In genomic region chr10:114821915-114822770, GRCh38 we compare ENCODE assay signal across 2 cellular contexts.
A peak's percentile ranks its signal among the peaks of the same experiment; 100 is the strongest.
TF ChIP-seq lines count a peak whose summit lies in the region.

No MANE protein-coding gene starts in this region.

TF ChIP-seq in GM23338, 12 proteins besides CTCF, POLR2A, EP300 and RAD21:
- TF ChIP-seq, protein P1, sequence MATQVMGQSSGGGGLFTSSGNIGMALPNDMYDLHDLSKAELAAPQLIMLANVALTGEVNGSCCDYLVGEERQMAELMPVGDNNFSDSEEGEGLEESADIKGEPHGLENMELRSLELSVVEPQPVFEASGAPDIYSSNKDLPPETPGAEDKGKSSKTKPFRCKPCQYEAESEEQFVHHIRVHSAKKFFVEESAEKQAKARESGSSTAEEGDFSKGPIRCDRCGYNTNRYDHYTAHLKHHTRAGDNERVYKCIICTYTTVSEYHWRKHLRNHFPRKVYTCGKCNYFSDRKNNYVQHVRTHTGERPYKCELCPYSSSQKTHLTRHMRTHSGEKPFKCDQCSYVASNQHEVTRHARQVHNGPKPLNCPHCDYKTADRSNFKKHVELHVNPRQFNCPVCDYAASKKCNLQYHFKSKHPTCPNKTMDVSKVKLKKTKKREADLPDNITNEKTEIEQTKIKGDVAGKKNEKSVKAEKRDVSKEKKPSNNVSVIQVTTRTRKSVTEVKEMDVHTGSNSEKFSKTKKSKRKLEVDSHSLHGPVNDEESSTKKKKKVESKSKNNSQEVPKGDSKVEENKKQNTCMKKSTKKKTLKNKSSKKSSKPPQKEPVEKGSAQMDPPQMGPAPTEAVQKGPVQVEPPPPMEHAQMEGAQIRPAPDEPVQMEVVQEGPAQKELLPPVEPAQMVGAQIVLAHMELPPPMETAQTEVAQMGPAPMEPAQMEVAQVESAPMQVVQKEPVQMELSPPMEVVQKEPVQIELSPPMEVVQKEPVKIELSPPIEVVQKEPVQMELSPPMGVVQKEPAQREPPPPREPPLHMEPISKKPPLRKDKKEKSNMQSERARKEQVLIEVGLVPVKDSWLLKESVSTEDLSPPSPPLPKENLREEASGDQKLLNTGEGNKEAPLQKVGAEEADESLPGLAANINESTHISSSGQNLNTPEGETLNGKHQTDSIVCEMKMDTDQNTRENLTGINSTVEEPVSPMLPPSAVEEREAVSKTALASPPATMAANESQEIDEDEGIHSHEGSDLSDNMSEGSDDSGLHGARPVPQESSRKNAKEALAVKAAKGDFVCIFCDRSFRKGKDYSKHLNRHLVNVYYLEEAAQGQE (IDR thresholded peaks at IDR 0.05; ENCODE audit: unreplicated experiment) = no peak
- TF ChIP-seq ETS1 (IDR thresholded peaks at IDR 0.05) = no peak
- no peak for TF ChIP-seq ZNF462 (CRISPR knock-in tag; IDR thresholded peaks at IDR 0.05)
- no peak for TF ChIP-seq ZNF114 (CRISPR knock-in tag; IDR thresholded peaks at IDR 0.05)
- TF ChIP-seq CREB1 (CRISPR knock-in tag; IDR thresholded peaks at IDR 0.05; ENCODE audit: low read depth) = no peak
- TF ChIP-seq JUNB (IDR thresholded peaks at IDR 0.05; ENCODE audit: unreplicated experiment) = no peak
- no peak for TF ChIP-seq ZNF331 (CRISPR knock-in tag; IDR thresholded peaks at IDR 0.05; ENCODE audit: low read depth)
- TF ChIP-seq NANOG (IDR thresholded peaks at IDR 0.05; ENCODE audit: borderline replicate concordance) = no peak
- no peak for TF ChIP-seq STAT1 (IDR thresholded peaks at IDR 0.05; ENCODE audit: unreplicated experiment)
- no peak for TF ChIP-seq EZH2phosphoT487 (IDR thresholded peaks at IDR 0.05; ENCODE audit: unreplicated experiment)
- no peak for TF ChIP-seq POLR2AphosphoS5 (IDR thresholded peaks at IDR 0.05; ENCODE audit: low read depth)
- no peak for TF ChIP-seq EZH2 (IDR thresholded peaks at IDR 0.05; ENCODE audit: low read depth, unreplicated experiment)
TF ChIP-seq in GM23338: peak in this region for 0.

TF ChIP-seq in endothelial cell of umbilical vein, 7 proteins besides CTCF, POLR2A, EP300 and RAD21:
- peak; percentile 51 for TF ChIP-seq POLR2AphosphoS5 (IDR thresholded peaks at IDR 0.05; ENCODE audit: insufficient read depth, low read depth, low read length)
- TF ChIP-seq JUN (IDR thresholded peaks at IDR 0.05; ENCODE audit: borderline replicate concordance, insufficient read depth, insufficient read length, low read depth) = no peak
TF ChIP-seq in endothelial cell of umbilical vein: peak in this region for 1.
